ENCODE assay signal across 24 cellular contexts in the genomic region with DNA sequence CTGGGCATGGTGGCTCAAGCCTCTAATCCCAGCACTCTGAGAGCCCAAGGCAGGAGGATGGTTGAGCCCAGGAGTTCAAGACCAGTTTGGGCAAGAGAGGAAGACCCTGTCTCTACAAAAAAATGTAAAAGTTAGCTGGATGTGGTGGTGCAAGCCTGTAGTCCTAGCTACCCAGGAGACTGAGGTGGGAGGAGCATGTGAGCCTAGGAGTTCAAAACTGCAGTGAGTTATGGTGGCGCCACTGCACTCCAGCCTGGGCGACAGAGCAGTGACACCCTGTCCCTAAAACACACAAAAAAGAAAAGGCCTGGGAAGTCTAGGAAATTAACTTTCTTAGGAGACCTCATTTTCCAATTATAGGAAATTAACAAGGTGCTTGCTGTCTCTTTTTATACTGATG.
"Had no signal": no experiment of that assay in that cellular context is flagged by ENCODE, and none has a peak within 500 bp of the region (broad histone marks: within the 10 kb centered on the region; RNA-seq: fewer than 3 reads in every experiment).

No MANE protein-coding gene starts in this region.

- H3K4me3 Mint-ChIP-seq: activated CD4-positive, alpha-beta T cell treated with anti-CD3 and anti-CD28 coated beads for 36 hours; activated T-cell treated with anti-CD3 and anti-CD28 coated beads, Interleukin-2, amount 50 U/mL, for 72 hours; brain; mesothelial cell of epicardium; naive thymus-derived CD8-positive, alpha-beta T cell; stimulated activated memory B cell treated with anti-CD40 and anti-IgM and Interleukin-4, amounts not matched to agents 10 μg/mL and 1 μg/mL and 100 μg/mL, for 72 hours had no signal

- H3K4me1 ChIP-seq: colonic mucosa, left lung, pancreas, stomach, suprapubic skin, tibial nerve had no signal

- H3K9me3 Mint-ChIP-seq: activated naive CD4-positive, alpha-beta T cell treated with anti-CD3 and anti-CD28 coated beads, Interleukin-2, amount 50 U/mL, for 72 hours; activated T-cell treated with anti-CD3 and anti-CD28 coated beads, Interleukin-2, amount 50 U/mL, for 72 hours; brain; mesothelial cell of epicardium; naive thymus-derived CD8-positive, alpha-beta T cell; stimulated activated memory B cell treated with anti-CD40 and anti-IgM and Interleukin-4, amounts not matched to agents 10 μg/mL and 1 μg/mL and 100 μg/mL, for 72 hours had no signal

- H3K27ac ChIP-seq: colonic mucosa, left lung, neutrophil, pancreas, stomach, suprapubic skin, tibial nerve had no signal

- H3K36me3 ChIP-seq: colonic mucosa, left lung, neutrophil, pancreas, stomach, suprapubic skin, tibial nerve had no signal

- H3K4me3 ChIP-seq: colonic mucosa, left lung, lung, pancreas, stomach, suprapubic skin, tibial nerve had no signal

- H3K27me3 ChIP-seq: colonic mucosa, tibial nerve had no signal

- DNase-seq: activated CD4-positive, alpha-beta T cell treated with anti-CD3 and anti-CD28 coated beads for 36 hours; activated CD4-positive, alpha-beta T cell treated with anti-CD3 and anti-CD28 coated beads, Interleukin-2, amount 50 U/mL, for 4 hours; activated gamma-delta T cell; activated T-cell treated with anti-CD3 and anti-CD28 coated beads, Interleukin-2, amount 50 U/mL, for 72 hours; aorta; central memory CD4-positive, alpha-beta T cell; colonic mucosa; left lung; right cardiac atrium; stimulated activated CD4-positive, alpha-beta T cell treated with anti-CD3 and anti-CD28 coated beads, Interleukin-1b, Interleukin-23, amount 100 ng/mL, for 48 hours had no signal

- H3K27ac Mint-ChIP-seq: activated CD4-positive, alpha-beta T cell treated with anti-CD3 and anti-CD28 coated beads for 36 hours; activated naive CD4-positive, alpha-beta T cell treated with anti-CD3 and anti-CD28 coated beads, Interleukin-2, amount 50 U/mL, for 72 hours; activated T-cell treated with anti-CD3 and anti-CD28 coated beads, Interleukin-2, amount 50 U/mL, for 72 hours; mesothelial cell of epicardium; stimulated activated memory B cell treated with anti-CD40 and anti-IgM and Interleukin-4, amounts not matched to agents 10 μg/mL and 1 μg/mL and 100 μg/mL, for 72 hours had no signal

- ATAC-seq: activated CD4-positive, alpha-beta T cell treated with anti-CD3 and anti-CD28 coated beads for 36 hours; activated naive CD4-positive, alpha-beta T cell treated with anti-CD3 and anti-CD28 coated beads, Interleukin-2, amount 50 U/mL, for 72 hours; activated T-cell treated with anti-CD3 and anti-CD28 coated beads, Interleukin-2, amount 50 U/mL, for 72 hours; left lung; naive thymus-derived CD8-positive, alpha-beta T cell; pancreas; SK-N-SH treated with all-trans-retinoic acid at 6 μM for 48 hours; stimulated activated memory B cell treated with anti-CD40 and anti-IgM and Interleukin-4, amounts not matched to agents 10 μg/mL and 1 μg/mL and 100 μg/mL, for 72 hours had no signal

- FAIRE-seq: endometrium, pancreas, TTC549 had no signal

- H3K9me3 ChIP-seq: colonic mucosa, left lung, neutrophil, pancreas, stomach, suprapubic skin, tibial nerve had no signal

- H3K36me3 Mint-ChIP-seq: activated naive CD4-positive, alpha-beta T cell treated with anti-CD3 and anti-CD28 coated beads, Interleukin-2, amount 50 U/mL, for 72 hours; brain; mesothelial cell of epicardium; naive thymus-derived CD8-positive, alpha-beta T cell; stimulated activated memory B cell treated with anti-CD40 and anti-IgM and Interleukin-4, amounts not matched to agents 10 μg/mL and 1 μg/mL and 100 μg/mL, for 72 hours had no signal

- H3K4me1 Mint-ChIP-seq: activated CD4-positive, alpha-beta T cell treated with anti-CD3 and anti-CD28 coated beads for 36 hours; mesothelial cell of epicardium; naive thymus-derived CD8-positive, alpha-beta T cell; stimulated activated memory B cell treated with anti-CD40 and anti-IgM and Interleukin-4, amounts not matched to agents 10 μg/mL and 1 μg/mL and 100 μg/mL, for 72 hours had no signal
